Comparison of ENCODE assay signal across 1 cellular context in the genomic region with DNA sequence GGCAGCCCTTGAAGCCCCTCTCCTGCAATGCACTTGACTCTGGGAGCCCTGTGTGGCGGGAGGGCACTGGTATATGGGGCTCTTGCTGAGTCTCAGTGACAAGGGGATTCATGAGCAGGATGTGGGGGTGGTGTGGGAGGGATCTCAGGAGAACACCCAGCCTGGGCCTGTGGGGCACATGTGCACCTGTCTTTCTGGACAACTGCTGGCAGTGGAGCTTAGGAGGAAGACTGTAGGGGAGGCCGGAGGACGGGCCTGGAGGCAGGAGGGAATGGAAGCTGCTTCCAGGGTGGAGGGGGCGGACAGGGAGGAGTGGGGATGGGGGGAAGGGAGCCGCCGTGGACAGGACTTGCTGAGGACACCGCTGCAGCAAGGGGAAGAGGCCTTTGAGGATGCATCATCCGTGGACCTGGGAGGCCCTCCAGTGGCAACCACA.
TF ChIP-seq lines count a peak whose summit lies in the region.

No MANE protein-coding gene starts in this region.

TF ChIP-seq in SK-N-SH treated with all-trans-retinoic acid at 6 μM for 48 hours, 23 proteins besides CTCF, POLR2A, EP300 and RAD21 (continued from another document):
- TF ChIP-seq, protein P1, sequence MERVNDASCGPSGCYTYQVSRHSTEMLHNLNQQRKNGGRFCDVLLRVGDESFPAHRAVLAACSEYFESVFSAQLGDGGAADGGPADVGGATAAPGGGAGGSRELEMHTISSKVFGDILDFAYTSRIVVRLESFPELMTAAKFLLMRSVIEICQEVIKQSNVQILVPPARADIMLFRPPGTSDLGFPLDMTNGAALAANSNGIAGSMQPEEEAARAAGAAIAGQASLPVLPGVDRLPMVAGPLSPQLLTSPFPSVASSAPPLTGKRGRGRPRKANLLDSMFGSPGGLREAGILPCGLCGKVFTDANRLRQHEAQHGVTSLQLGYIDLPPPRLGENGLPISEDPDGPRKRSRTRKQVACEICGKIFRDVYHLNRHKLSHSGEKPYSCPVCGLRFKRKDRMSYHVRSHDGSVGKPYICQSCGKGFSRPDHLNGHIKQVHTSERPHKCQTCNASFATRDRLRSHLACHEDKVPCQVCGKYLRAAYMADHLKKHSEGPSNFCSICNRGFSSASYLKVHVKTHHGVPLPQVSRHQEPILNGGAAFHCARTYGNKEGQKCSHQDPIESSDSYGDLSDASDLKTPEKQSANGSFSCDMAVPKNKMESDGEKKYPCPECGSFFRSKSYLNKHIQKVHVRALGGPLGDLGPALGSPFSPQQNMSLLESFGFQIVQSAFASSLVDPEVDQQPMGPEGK (CRISPR knock-in tag; IDR thresholded peaks at IDR 0.05; ENCODE audit: borderline replicate concordance) = no peak
- TF ChIP-seq, protein P2, sequence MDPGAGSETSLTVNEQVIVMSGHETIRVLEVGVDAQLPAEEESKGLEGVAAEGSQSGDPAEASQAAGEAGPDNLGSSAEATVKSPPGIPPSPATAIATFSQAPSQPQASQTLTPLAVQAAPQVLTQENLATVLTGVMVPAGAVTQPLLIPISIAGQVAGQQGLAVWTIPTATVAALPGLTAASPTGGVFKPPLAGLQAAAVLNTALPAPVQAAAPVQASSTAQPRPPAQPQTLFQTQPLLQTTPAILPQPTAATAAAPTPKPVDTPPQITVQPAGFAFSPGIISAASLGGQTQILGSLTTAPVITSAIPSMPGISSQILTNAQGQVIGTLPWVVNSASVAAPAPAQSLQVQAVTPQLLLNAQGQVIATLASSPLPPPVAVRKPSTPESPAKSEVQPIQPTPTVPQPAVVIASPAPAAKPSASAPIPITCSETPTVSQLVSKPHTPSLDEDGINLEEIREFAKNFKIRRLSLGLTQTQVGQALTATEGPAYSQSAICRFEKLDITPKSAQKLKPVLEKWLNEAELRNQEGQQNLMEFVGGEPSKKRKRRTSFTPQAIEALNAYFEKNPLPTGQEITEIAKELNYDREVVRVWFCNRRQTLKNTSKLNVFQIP (CRISPR knock-in tag; IDR thresholded peaks at IDR 0.05; ENCODE audit: borderline replicate concordance, low read depth) = no peak
